Comparison of ENCODE assay signal across 18 cellular contexts in the genomic region with DNA sequence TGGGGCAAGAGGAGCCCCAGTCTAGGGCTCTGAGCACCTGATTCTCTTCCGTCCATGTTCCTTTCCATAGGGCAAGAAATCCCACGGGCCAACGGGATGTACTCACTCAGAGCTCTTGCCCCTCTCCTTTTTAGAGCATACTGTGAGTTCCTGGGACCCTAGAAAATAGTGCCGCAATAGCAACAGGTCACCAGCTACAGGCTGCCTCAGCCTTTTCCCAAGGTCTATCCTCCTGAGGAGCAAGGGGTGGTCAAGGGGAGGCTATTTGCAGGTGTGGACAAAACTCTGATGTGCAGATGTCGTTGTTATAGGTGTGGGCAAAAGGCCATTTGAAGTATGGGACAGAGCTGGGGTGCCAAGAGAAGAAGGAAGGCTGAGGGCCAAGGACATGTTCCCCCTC. TPM values are rescaled to one million over a fixed set of nuclear protein-coding genes. Genes with fewer than 3 reads are reported as not detected.
DNase-seq lines count a peak whose midpoint lies in the region; ATAC-seq and TF ChIP-seq lines count a peak whose summit lies in the region.
"Had no signal": no experiment of that assay in that cellular context is flagged by ENCODE, and none has a peak within 500 bp of the region (broad histone marks: within the 10 kb centered on the region; RNA-seq: fewer than 3 reads in every experiment).

No MANE protein-coding gene starts in this region.

- no peak overlapping the region for H2AFZ ChIP-seq in IMR-90 (replicated peaks; ENCODE audit: low read length, poor library complexity)
- no peak overlapping the region for H2AFZ ChIP-seq in SK-N-SH (ENCODE audit: low read depth)

- TF ChIP-seq POLR2A in IMR-90 (IDR thresholded peaks at IDR 0.05; ENCODE audit: low read depth, low read length), result no peak
- TF ChIP-seq POLR2A in uterus (IDR thresholded peaks at IDR 0.05), result no peak

- H2AK5ac ChIP-seq in IMR-90 (ENCODE audit: low read depth, low read length), result peak overlapping the region; percentile 96

- no peak overlapping the region for H3K27ac Mint-ChIP-seq in osteocyte (ENCODE audit: unreplicated experiment)
- H3K27ac Mint-ChIP-seq: activated B cell treated with CpG ODN at 0.5 μM for 24 hours had no signal

- peaks cover 20% of the 10 kb centered on the region for H3K36me3 ChIP-seq in IMR-90 (ENCODE audit: control insufficient read depth, insufficient read depth, low read length)
- H3K36me3 ChIP-seq in uterus, result no peaks in the 10 kb centered on the region
- H3K36me3 ChIP-seq in SK-N-SH (replicated peaks in 1 of 2; ENCODE audit: control insufficient read depth in 1 of 2, insufficient read depth in 2 of 2, low read length in 1 of 2), result no peaks in the 10 kb centered on the region
- H3K36me3 ChIP-seq: heart left ventricle, neutrophil had no signal

- H4K20me1 ChIP-seq in IMR-90 (ENCODE audit: insufficient read depth, low read length) (peaks cover 32% of the 10 kb centered on the region), SK-N-SH (ENCODE audit: insufficient read depth) (peaks cover 12% of the 10 kb centered on the region; the same call in 1 of the 2 replicates)

- peak overlapping the region; percentile 51 for H3K14ac ChIP-seq in IMR-90 (replicated peaks; ENCODE audit: low read depth, low read length)

- H3K27me3 Mint-ChIP-seq in activated T-cell treated with anti-CD3 and anti-CD28 coated beads, Interleukin-2, amount 50 U/mL, for 4 hours (ENCODE audit: low read depth), result no peaks in the 10 kb centered on the region
- H3K27me3 Mint-ChIP-seq in osteocyte (ENCODE audit: unreplicated experiment), result no peaks in the 10 kb centered on the region

- peak overlapping the region; percentile 22; the same call in 2 of the 3 replicates for H2BK15ac ChIP-seq in IMR-90 (ENCODE audit: low read depth, low read length)

- TF ChIP-seq EP300 in SK-N-SH (IDR thresholded peaks at IDR 0.05; ENCODE audit: borderline replicate concordance in 1 of 2, low read depth in 1 of 2, low read length in 1 of 2), result no peak

- peaks cover 23% of the 10 kb centered on the region for H3K4me1 Mint-ChIP-seq in activated T-cell treated with anti-CD3 and anti-CD28 coated beads, Interleukin-2, amount 50 U/mL, for 4 hours (ENCODE audit: low read depth)
- peaks cover 53% of the 10 kb centered on the region for H3K4me1 Mint-ChIP-seq in osteocyte (ENCODE audit: unreplicated experiment)

- DNase-seq in activated T-cell treated with anti-CD3 and anti-CD28 coated beads, Interleukin-2, amount 50 U/mL, for 4 hours, result no peak
- DNase-seq in activated T-cell treated with anti-CD3 and anti-CD28 coated beads, Interleukin-2, amount 50 U/mL, for 1 hour, result no peak
- DNase-seq in IMR-90, result no peak
- peak; percentile 32 for DNase-seq in ecto neural progenitor cell (ENCODE audit: low spot score)
- DNase-seq in osteocyte (ENCODE audit: extremely low spot score, unreplicated experiment), result peak; percentile 59
- DNase-seq in NCI-H748 treated with DMSO at 0.1 percent for 48 hours (lab: John Stamatoyannopoulos, UW), result no peak
- DNase-seq in uterus, result no peak
- DNase-seq in SK-N-SH, result no peak
- DNase-seq: ACHN, activated B cell treated with CpG ODN at 0.5 μM for 24 hours, EL, heart left ventricle, NCI-H1930, NCI-H510A treated with DMSO at 0.1 percent for 48 hours, SHP77 treated with DMSO at 0.1 percent for 48 hours, T-helper 2 cell had no signal

- in situ Hi-C loops in IMR-90 (cut with MboI; ENCODE audit: low sequenced_read_pairs), result loop anchor here (25.0 kb wide), 1 partner anchor 441 kb away; no protein-coding TSS in a partner anchor

- peaks cover 27% of the 10 kb centered on the region for H3K4me1 ChIP-seq in IMR-90 (ENCODE audit: control insufficient read depth, insufficient read depth, low read length)
- no peaks in the 10 kb centered on the region for H3K4me1 ChIP-seq in uterus
- H3K4me1 ChIP-seq in SK-N-SH (ENCODE audit: control insufficient read depth in 1 of 2, insufficient read depth in 2 of 2, low read depth in 1 of 2, low read length in 1 of 2), result peaks cover 27 to 28% of the 10 kb centered on the region in 2 experiments

- peaks cover 15 to 53% of the 10 kb centered on the region in 2 experiments for H3K79me1 ChIP-seq in IMR-90 (ENCODE audit: low read depth in 1 of 2, low read length in 2 of 2)

- no peaks in the 10 kb centered on the region for H3K9me2 ChIP-seq in SK-N-SH

- H3K36me3 Mint-ChIP-seq in activated T-cell treated with anti-CD3 and anti-CD28 coated beads, Interleukin-2, amount 50 U/mL, for 4 hours (ENCODE audit: insufficient read depth), result no peaks in the 10 kb centered on the region
- H3K36me3 Mint-ChIP-seq in osteocyte (ENCODE audit: unreplicated experiment), result no peaks in the 10 kb centered on the region

- H2BK20ac ChIP-seq in IMR-90 (ENCODE audit: low read depth, low read length), result peak overlapping the region; percentile 96

- H3F3A ChIP-seq in SK-N-SH (replicated peaks; ENCODE audit: insufficient read depth), result peaks cover 26% of the 10 kb centered on the region

- peak overlapping the region; percentile 70 for H4K5ac ChIP-seq in IMR-90 (ENCODE audit: low read depth, low read length)

- 100% methylated on average over 1 of the region's 5 CpGs; no CpG with 5 or more reads in 1 of the 2 experiments for WGBS in IMR-90 (ENCODE audit: extremely low coverage in 2 of 2, insufficient read length in 1 of 2), 2 experiments
- 94% methylated on average over 5 of the region's 5 CpGs for WGBS in SK-N-SH (ENCODE audit: low lambda C conversion rate)

- H4K8ac ChIP-seq in IMR-90 (ENCODE audit: low read depth in 2 of 2, low read length in 2 of 2), result peak overlapping the region; percentile 40 to 99

- H3K9me3 ChIP-seq in IMR-90 (ENCODE audit: control insufficient read depth, insufficient read depth, low read length), result no peaks in the 10 kb centered on the region
- H3K9me3 ChIP-seq in uterus, result no peaks in the 10 kb centered on the region
- H3K9me3 ChIP-seq in SK-N-SH, result no peaks in the 10 kb centered on the region
- H3K9me3 ChIP-seq: heart left ventricle, neutrophil had no signal

- H3K4me3 ChIP-seq in IMR-90 (ENCODE audit: insufficient read depth, low read depth, low read length) (no peak overlapping the region), uterus (no peak overlapping the region), SK-N-SH (ENCODE audit: low read depth in 2 of 2, low read length in 1 of 2) (no peak overlapping the region)

- H4K91ac ChIP-seq in IMR-90 (ENCODE audit: insufficient read depth, low read depth, low read length), result peak overlapping the region; percentile 94

- CTCF ChIA-PET in IMR-90 (lab: Yijun Ruan, JAX) (no interaction called here), SK-N-SH (lab: Yijun Ruan, JAX) (interaction anchor here (1.0 kb wide), 2 partner anchors 26 to 447 kb away, joined by 3 to 4 read pairs; no protein-coding TSS in a partner anchor)

- H3K79me2 ChIP-seq in SK-N-SH (ENCODE audit: insufficient read depth), result peaks cover 33% of the 10 kb centered on the region

- peak overlapping the region; percentile 91 for H3K4ac ChIP-seq in IMR-90 (ENCODE audit: low read depth, low read length)

- TF ChIP-seq CTCF in IMR-90 (conservative IDR thresholded peaks at IDR 0.05; ENCODE audit: low read depth, low read length), result no peak
- TF ChIP-seq CTCF in osteocyte (IDR thresholded peaks at IDR 0.05), result no peak
- no peak for TF ChIP-seq CTCF in uterus (IDR thresholded peaks at IDR 0.05)
- no peak for TF ChIP-seq CTCF in SK-N-SH (IDR thresholded peaks at IDR 0.05)

- H3K27ac ChIP-seq in IMR-90 (ENCODE audit: insufficient read depth, low read length) (peak overlapping the region; percentile 70), uterus (no peak overlapping the region), SK-N-SH (ENCODE audit: low read depth in 2 of 2, low read length in 1 of 2) (no peak overlapping the region; a peak in 1 of 4 replicates)

- intact Hi-C loops in IMR-90 (cut with micrococcal nuclease) (loop anchor here (10.0 kb wide), 1 partner anchor 448 kb away; no protein-coding TSS in a partner anchor), uterus (cut with DNase I; ENCODE audit: low total_unique reads) (no loop called here)

- BruUV-seq in IMR-90 (replicated peaks; lab: Mats Ljungman, UMichigan), result no TSS peak

- H3K27me3 ChIP-seq in IMR-90 (ENCODE audit: control insufficient read depth, insufficient read depth, low read length) (no peaks in the 10 kb centered on the region), uterus (no peaks in the 10 kb centered on the region), SK-N-SH (ENCODE audit: insufficient read depth) (no peaks in the 10 kb centered on the region)
- H3K27me3 ChIP-seq: heart left ventricle, neutrophil had no signal

- peak overlapping the region; percentile 84 for H3K4me3 Mint-ChIP-seq in activated T-cell treated with anti-CD3 and anti-CD28 coated beads, Interleukin-2, amount 50 U/mL, for 4 hours
- peak overlapping the region; percentile 12 for H3K4me3 Mint-ChIP-seq in osteocyte (ENCODE audit: unreplicated experiment)

- dilution Hi-C loops in IMR-90 (cut with HindIII; ENCODE audit: low sequenced_read_pairs, unreplicated experiment), result loop anchor here (25.0 kb wide), 1 partner anchor 116 kb away; no protein-coding TSS in a partner anchor

- no peak overlapping the region for H3K56ac ChIP-seq in IMR-90 (ENCODE audit: extremely low read depth, insufficient read depth, low read length)

- H3K18ac ChIP-seq in IMR-90 (ENCODE audit: low read depth, low read length), result peak overlapping the region; percentile 79

- ATAC-seq in activated T-cell treated with anti-CD3 and anti-CD28 coated beads, Interleukin-2, amount 50 U/mL, for 4 hours, result no peak
- ATAC-seq in IMR-90 (ENCODE audit: low read depth), result no peak
- ATAC-seq: heart left ventricle, sciatic nerve had no signal

- H2AK9ac ChIP-seq in IMR-90 (replicated peaks; ENCODE audit: low read depth, low read length, poor library complexity), result peak overlapping the region; percentile 76

- no peaks in the 10 kb centered on the region for H3K9me3 Mint-ChIP-seq in activated T-cell treated with anti-CD3 and anti-CD28 coated beads, Interleukin-2, amount 50 U/mL, for 4 hours
- H3K9me3 Mint-ChIP-seq in osteocyte (ENCODE audit: unreplicated experiment), result no peaks in the 10 kb centered on the region
- H3K9me3 Mint-ChIP-seq: activated B cell treated with CpG ODN at 0.5 μM for 24 hours had no signal

- H3K9ac ChIP-seq in IMR-90 (ENCODE audit: low read depth, low read length), result no peak overlapping the region
- no peak overlapping the region for H3K9ac ChIP-seq in SK-N-SH

- H2BK120ac ChIP-seq in IMR-90 (ENCODE audit: low read depth, low read length), result peak overlapping the region; percentile 91

- TF ChIP-seq RAD21 in IMR-90 (IDR thresholded peaks at IDR 0.05; ENCODE audit: low read length) (no peak), SK-N-SH (IDR thresholded peaks at IDR 0.05; ENCODE audit: low read length) (no peak)

- H3K9me1 ChIP-seq in IMR-90 (ENCODE audit: insufficient read depth, low read length), result peaks cover 31% of the 10 kb centered on the region

- no peak overlapping the region for H3K4me2 ChIP-seq in IMR-90 (ENCODE audit: low read depth, low read length)
- H3K4me2 ChIP-seq in SK-N-SH, result no peak overlapping the region

- H3K23ac ChIP-seq in IMR-90 (ENCODE audit: low read depth, low read length), result peak overlapping the region; percentile 36

- POLR2A ChIA-PET in IMR-90 (lab: Charles Lee; ENCODE audit: unreplicated experiment) (no interaction called here), SK-N-SH (lab: Yijun Ruan, JAX) (no interaction called here)

- peak overlapping the region; percentile 97 for H2BK5ac ChIP-seq in IMR-90 (ENCODE audit: low read depth, low read length, poor library complexity, severe bottlenecking)

RNA-seq across cellular contexts. Expression of a gene that starts 1.6 kb away (rescaled TPM):
- total RNA-seq in activated T-cell treated with anti-CD3 and anti-CD28 coated beads, Interleukin-2, amount 50 U/mL, for 4 hours, result 10 to 100 TPM; 34.3 to 38.5 (median 38.1) TPM
- total RNA-seq in IMR-90 (2012; rRNA removed) (93.3 and 102 TPM in 2 replicates), osteocyte (152 and 162 TPM in 2 replicates), uterus (10 to 100 TPM; 18.2 to 96.8 (median 57.7) TPM)
- polyA plus RNA-seq in IMR-90 (2012; rRNA removed) (765 and 791 TPM in 2 replicates), SK-N-SH (2012; rRNA removed) (307 and 359 TPM in 2 replicates)
- 1,392 and 1,573 TPM in 2 replicates for polyA plus RNA-seq in IMR-90 (2012; cell fraction: cytosol; rRNA removed)
- 755 and 1,109 TPM in 2 replicates for polyA plus RNA-seq in IMR-90 (2012; cell fraction: nucleus; rRNA removed; ENCODE audit: low replicate concordance)
- polyA plus RNA-seq in SK-N-SH (2012; cell fraction: cytosol; rRNA removed), result 181 and 270 TPM in 2 replicates
- polyA plus RNA-seq in SK-N-SH (2012; cell fraction: nucleus; rRNA removed), result 436 and 654 TPM in 2 replicates

Comparison
In these comparisons a context has a peak if more than half of its experiments do, and no peak if none do; other contexts are left out.
1. DNase-seq: peak in ecto neural progenitor cell (single experiment) and osteocyte (single experiment); none in activated T-cell treated with anti-CD3 and anti-CD28 coated beads, Interleukin-2, amount 50 U/mL, for 4 hours (single experiment), activated T-cell treated with anti-CD3 and anti-CD28 coated beads, Interleukin-2, amount 50 U/mL, for 1 hour (single experiment), IMR-90 (single experiment), NCI-H748 treated with DMSO at 0.1 percent for 48 hours (single experiment), uterus (0 of 2) and SK-N-SH (single experiment).